In the genomic region with DNA sequence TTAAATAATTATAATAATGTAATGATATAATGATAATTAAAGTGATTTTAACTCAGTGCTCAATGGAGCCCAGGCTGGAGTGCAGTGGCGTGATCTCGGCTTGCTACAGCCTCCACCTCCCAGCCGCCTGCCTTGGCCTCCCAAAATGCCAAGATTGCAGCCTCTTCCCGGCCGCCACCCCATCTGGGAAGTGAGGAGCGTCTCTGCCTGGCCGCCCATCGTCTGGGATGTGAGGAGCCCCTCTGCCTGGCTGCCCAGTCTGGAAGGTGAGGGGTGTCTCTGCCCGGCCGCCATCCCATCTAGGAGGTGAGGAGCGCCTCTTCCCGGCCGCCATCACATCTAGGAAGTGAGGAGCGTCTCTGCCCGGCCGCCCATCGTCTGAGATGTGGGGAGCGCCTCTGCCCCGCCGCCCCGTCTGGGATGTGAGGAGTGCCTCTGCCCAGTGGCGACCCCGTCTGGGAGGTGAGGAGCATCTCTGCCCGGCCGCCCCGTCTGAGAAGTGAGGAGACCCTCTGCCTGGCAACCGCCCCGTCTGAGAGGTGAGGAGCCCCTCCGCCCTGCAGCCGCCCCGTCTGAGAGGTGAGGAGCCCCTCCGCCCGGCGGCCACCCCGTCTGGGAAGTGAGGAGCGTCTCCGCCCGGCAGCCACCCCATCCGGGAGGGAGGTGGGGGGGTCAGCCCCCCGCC, we compare ENCODE assay signal across 1 cellular context. TPM values are rescaled to one million over a fixed set of nuclear protein-coding genes. Genes with fewer than 3 reads are reported as not detected.
"Had no signal": no experiment of that assay in that cellular context is flagged by ENCODE, and none has a peak within 500 bp of the region (broad histone marks: within the 10 kb centered on the region; RNA-seq: fewer than 3 reads in every experiment).

No MANE protein-coding gene starts in this region.

RNA-seq across cellular contexts. Expression of gene APOL1, which starts 37.6 kb away (rescaled TPM):
- total RNA-seq: PC-3 had no signal
